In genomic region chr20:17749979-17750721, GRCh38 we compare ENCODE assay signal across 1 cellular context.
TF ChIP-seq lines count a peak whose summit lies in the region.

No MANE protein-coding gene starts in this region.

TF ChIP-seq in HepG2, 621 proteins besides CTCF, POLR2A, EP300 and RAD21 (continued from another document and continues in another):
- TF ChIP-seq ZNF740 (CRISPR knock-in tag; IDR thresholded peaks at IDR 0.05) (no peak), AHR (CRISPR knock-in tag; IDR thresholded peaks at IDR 0.05) (no peak), ZNF574 (CRISPR knock-in tag; IDR thresholded peaks at IDR 0.05) (peak; percentile 25; the same call in 1 of the 2 replicates), ZBTB33 (CRISPR knock-in tag; IDR thresholded peaks at IDR 0.05) (no peak), ZNF652 (CRISPR knock-in tag; IDR thresholded peaks at IDR 0.05; ENCODE audit: borderline replicate concordance, low read depth) (no peak), ADNP (CRISPR knock-in tag; IDR thresholded peaks at IDR 0.05) (no peak), E2F2 (CRISPR knock-in tag; IDR thresholded peaks at IDR 0.05; ENCODE audit: borderline replicate concordance) (no peak), ZZZ3 (CRISPR knock-in tag; IDR thresholded peaks at IDR 0.05; ENCODE audit: borderline replicate concordance) (0 out of 2 replicates have a peak, but pooled peaks have one; percentile 28), MBNL3 (CRISPR knock-in tag; conservative IDR thresholded peaks at IDR 0.05) (no peak), KLF16 (CRISPR knock-in tag; IDR thresholded peaks at IDR 0.05) (no peak), ZFP62 (CRISPR knock-in tag; IDR thresholded peaks at IDR 0.05) (no peak), NCOA2 (CRISPR knock-in tag; IDR thresholded peaks at IDR 0.05) (no peak), MXD1 (CRISPR knock-in tag; IDR thresholded peaks at IDR 0.05) (peak; percentile 46; the same call in 1 of the 2 replicates), UBTF (CRISPR knock-in tag; IDR thresholded peaks at IDR 0.05) (peak; percentile 65; the same call in 1 of the 2 replicates), CCAR2 (optimal IDR thresholded peaks at IDR 0.05; ENCODE audit: low read depth, low read length) (no peak), ZNF549 (CRISPR knock-in tag; IDR thresholded peaks at IDR 0.05) (no peak), ZNF296 (CRISPR knock-in tag; conservative IDR thresholded peaks at IDR 0.05) (0 out of 2 replicates have a peak, but pooled peaks have one; percentile 39), MYNN (CRISPR knock-in tag; IDR thresholded peaks at IDR 0.05; ENCODE audit: low read depth) (no peak), GFI1 (CRISPR knock-in tag; IDR thresholded peaks at IDR 0.05; ENCODE audit: borderline replicate concordance) (peak; percentile 36; the same call in 1 of the 2 replicates), MED1 (CRISPR knock-in tag; IDR thresholded peaks at IDR 0.05) (peak; percentile 65), PLSCR1 (CRISPR knock-in tag; IDR thresholded peaks at IDR 0.05; ENCODE audit: borderline replicate concordance) (no peak), PTBP1 (IDR thresholded peaks at IDR 0.05; ENCODE audit: low read depth, low read length, poor library complexity, severe bottlenecking) (no peak), AGO2 (optimal IDR thresholded peaks at IDR 0.05; ENCODE audit: low read depth, low read length) (no peak), FOSL1 (CRISPR knock-in tag; IDR thresholded peaks at IDR 0.05; ENCODE audit: borderline replicate concordance) (no peak), ZBTB8A (CRISPR knock-in tag; IDR thresholded peaks at IDR 0.05; ENCODE audit: borderline replicate concordance, low read depth) (no peak), ZNF607 (CRISPR knock-in tag; IDR thresholded peaks at IDR 0.05; ENCODE audit: borderline replicate concordance) (no peak), PRPF4 (IDR thresholded peaks at IDR 0.05; ENCODE audit: low read depth, low read length, poor library complexity, severe bottlenecking) (no peak), HOXA9 (CRISPR knock-in tag; IDR thresholded peaks at IDR 0.05; ENCODE audit: borderline replicate concordance) (no peak), FOXM1 (CRISPR knock-in tag; IDR thresholded peaks at IDR 0.05) (no peak), ZSCAN12 (CRISPR knock-in tag; IDR thresholded peaks at IDR 0.05) (no peak), HIVEP1 (CRISPR knock-in tag; IDR thresholded peaks at IDR 0.05) (peak; percentile 99), ZNF598 (CRISPR knock-in tag; IDR thresholded peaks at IDR 0.05; ENCODE audit: borderline replicate concordance) (no peak; the same call in 1 of the 2 replicates), ZFP1 (CRISPR knock-in tag; IDR thresholded peaks at IDR 0.05) (no peak), ZNF639 (CRISPR knock-in tag; conservative IDR thresholded peaks at IDR 0.05) (no peak), ETS1 (CRISPR knock-in tag; IDR thresholded peaks at IDR 0.05) (no peak), ZNF468 (CRISPR knock-in tag; IDR thresholded peaks at IDR 0.05) (no peak), NFATC3 (CRISPR knock-in tag; IDR thresholded peaks at IDR 0.05) (no peak), HHEX (CRISPR knock-in tag; IDR thresholded peaks at IDR 0.05) (no peak), PRDM15 (CRISPR knock-in tag; IDR thresholded peaks at IDR 0.05) (no peak), ZNF3 (CRISPR knock-in tag; IDR thresholded peaks at IDR 0.05) (no peak), PHF5A (CRISPR knock-in tag; IDR thresholded peaks at IDR 0.05; ENCODE audit: low read depth, unreplicated experiment) (no peak), ZNF749 (CRISPR knock-in tag; IDR thresholded peaks at IDR 0.05; ENCODE audit: borderline replicate concordance) (no peak), CBX5 (CRISPR knock-in tag; IDR thresholded peaks at IDR 0.05; ENCODE audit: borderline replicate concordance) (peak; percentile 58; the same call in 1 of the 2 replicates), LRRFIP1 (CRISPR knock-in tag; conservative IDR thresholded peaks at IDR 0.05) (no peak), ZNF329 (CRISPR knock-in tag; IDR thresholded peaks at IDR 0.05; ENCODE audit: low read depth) (peak; percentile 56), GTF2F1 (IDR thresholded peaks at IDR 0.05; ENCODE audit: low read length) (no peak)
